1 cellular context compared by ENCODE assay signal in genomic region chr20:19658137-19658536, GRCh38.
TF ChIP-seq lines count a peak whose summit lies in the region.

No MANE protein-coding gene starts in this region.

TF ChIP-seq in GM12878, 131 proteins besides CTCF, POLR2A, EP300 and RAD21 (continued from another document):
- TF ChIP-seq CUX1 (IDR thresholded peaks at IDR 0.05; ENCODE audit: insufficient replicate concordance, low read depth, low read length) (no peak), EZH2 (IDR thresholded peaks at IDR 0.05; ENCODE audit: borderline replicate concordance, control insufficient read depth, low read depth, low read length) (no peak), PRDM15 (CRISPR knock-in tag; IDR thresholded peaks at IDR 0.05) (no peak), POLR2AphosphoS5 (IDR thresholded peaks at IDR 0.05; ENCODE audit: low read length) (no peak), YBX1 (IDR thresholded peaks at IDR 0.05) (no peak), CHD2 (IDR thresholded peaks at IDR 0.05; ENCODE audit: borderline replicate concordance, low read depth, low read length) (no peak), PAX5 (IDR thresholded peaks at IDR 0.05; ENCODE audit: borderline replicate concordance, low read depth, low read length) (peak; percentile 23; the same call in 1 of the 2 replicates), HDAC6 (IDR thresholded peaks at IDR 0.05; ENCODE audit: unreplicated experiment) (no peak), POLR2AphosphoS2 (IDR thresholded peaks at IDR 0.05; ENCODE audit: low read depth, low read length) (no peak), USF1 (IDR thresholded peaks at IDR 0.05; ENCODE audit: borderline replicate concordance, extremely low read length, insufficient read depth, low read depth, low read length) (peak; percentile 77), NR2F1 (conservative IDR thresholded peaks at IDR 0.05) (no peak), TCF3 (IDR thresholded peaks at IDR 0.05; ENCODE audit: borderline replicate concordance, insufficient read depth, low read depth, low read length) (no peak), IKZF1 (conservative IDR thresholded peaks at IDR 0.05) (peak; percentile 78), SPI1 (IDR thresholded peaks at IDR 0.05; ENCODE audit: borderline replicate concordance, insufficient read depth, low read depth, low read length) (peak; percentile 90), GABPA (IDR thresholded peaks at IDR 0.05; ENCODE audit: low read depth) (no peak), HCFC1 (IDR thresholded peaks at IDR 0.05; ENCODE audit: low read length) (no peak), ZNF24 (IDR thresholded peaks at IDR 0.05) (no peak), ETV6 (conservative IDR thresholded peaks at IDR 0.05 in 1 of 2, IDR thresholded peaks at IDR 0.05 in 1 of 2; ENCODE audit: borderline replicate concordance in 1 of 2, low read depth in 1 of 2) (peak in 1 of 2 experiments; percentile 98; a peak in 2 of 4 replicates), SIN3A (IDR thresholded peaks at IDR 0.05; ENCODE audit: low read depth, low read length) (no peak), MYC (IDR thresholded peaks at IDR 0.05; ENCODE audit: insufficient read depth, insufficient read length, insufficient replicate concordance, low read length, severe bottlenecking) (no peak), CHD1 (IDR thresholded peaks at IDR 0.05; ENCODE audit: low read depth, low read length) (no peak), NBN (IDR thresholded peaks at IDR 0.05) (no peak), CHD4 (IDR thresholded peaks at IDR 0.05) (no peak), WRNIP1 (IDR thresholded peaks at IDR 0.05; ENCODE audit: borderline replicate concordance, low read depth, low read length) (no peak), FOXM1 (IDR thresholded peaks at IDR 0.05; ENCODE audit: low read depth, low read length) (no peak), TCF7 (IDR thresholded peaks at IDR 0.05; ENCODE audit: borderline replicate concordance) (no peak), SP1 (IDR thresholded peaks at IDR 0.05; ENCODE audit: low read depth, low read length) (no peak), NFIC (IDR thresholded peaks at IDR 0.05; ENCODE audit: low read depth, low read length) (0 out of 2 replicates have a peak, but pooled peaks have one; percentile 24), JUNB (IDR thresholded peaks at IDR 0.05) (0 out of 2 replicates have a peak, but pooled peaks have one; percentile 30), CEBPZ (IDR thresholded peaks at IDR 0.05; ENCODE audit: low read depth, low read length) (no peak), CREM (IDR thresholded peaks at IDR 0.05; ENCODE audit: low read depth) (no peak), MTA3 (IDR thresholded peaks at IDR 0.05; ENCODE audit: borderline replicate concordance, low read length) (no peak), E2F8 (IDR thresholded peaks at IDR 0.05; ENCODE audit: low read depth, partially characterized antibody) (no peak), CEBPB (IDR thresholded peaks at IDR 0.05; ENCODE audit: borderline replicate concordance in 1 of 2, low read depth in 2 of 2, low read length in 2 of 2) (no peak), IRF3 (IDR thresholded peaks at IDR 0.05) (no peak), ZBTB33 (IDR thresholded peaks at IDR 0.05) (no peak), IRF4 (IDR thresholded peaks at IDR 0.05; ENCODE audit: low read depth, low read length) (peak; percentile 56; the same call in 1 of the 2 replicates), ATF3 (IDR thresholded peaks at IDR 0.05; ENCODE audit: borderline replicate concordance, extremely low read depth, low read depth, low read length) (no peak), PKNOX1 (IDR thresholded peaks at IDR 0.05) (no peak), KLF5 (IDR thresholded peaks at IDR 0.05; ENCODE audit: partially characterized antibody) (no peak)
